In the genomic region with DNA sequence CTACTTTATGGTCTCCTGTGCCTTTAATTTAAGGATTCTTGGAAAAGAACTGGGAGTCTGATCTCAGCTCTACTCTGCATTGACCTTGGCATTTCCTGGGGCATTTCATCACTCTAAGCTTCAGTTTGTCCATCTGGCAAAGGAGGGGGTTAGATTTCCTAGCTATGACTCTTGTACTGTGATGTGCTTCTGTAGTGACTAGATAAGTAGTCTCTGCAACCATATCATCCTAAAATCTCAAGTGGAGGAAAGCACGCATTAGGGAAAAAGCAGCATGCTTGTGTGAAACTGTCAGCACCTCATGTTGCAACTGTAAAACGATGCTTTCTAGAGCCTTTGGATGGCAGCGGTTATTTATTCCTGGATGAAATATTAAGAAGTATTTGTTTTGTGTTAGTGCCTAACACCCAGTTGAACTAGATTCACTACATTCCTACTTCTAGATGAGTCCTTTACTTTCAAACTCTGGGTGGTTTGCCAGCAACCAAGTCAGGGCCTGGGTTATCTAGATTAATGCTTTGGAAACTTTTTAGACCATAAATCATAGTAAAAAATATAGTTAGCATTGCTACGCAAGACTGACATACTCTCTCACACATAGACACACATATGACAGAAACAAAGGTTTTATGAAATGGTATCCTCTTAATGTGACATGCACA, we compare ENCODE assay signal across 1 cellular context.
TF ChIP-seq lines count a peak whose summit lies in the region.

No MANE protein-coding gene starts in this region.

TF ChIP-seq in K562, 482 proteins besides CTCF, POLR2A, EP300 and RAD21 (continued from another document and continues in another):
- TF ChIP-seq HNRNPK (IDR thresholded peaks at IDR 0.05; ENCODE audit: low read depth, low read length, poor library complexity, severe bottlenecking) (no peak), FOXA3 (CRISPR knock-in tag; conservative IDR thresholded peaks at IDR 0.05 in 1 of 2, IDR thresholded peaks at IDR 0.05 in 1 of 2) (no peak), ATF7 (IDR thresholded peaks at IDR 0.05) (peak; percentile 73; the same call in 1 of the 2 replicates), PHB (CRISPR knock-in tag; IDR thresholded peaks at IDR 0.05) (no peak), ZBED1 (IDR thresholded peaks at IDR 0.05) (0 out of 2 replicates have a peak, but pooled peaks have one; percentile 56), SP1 (CRISPR knock-in tag; IDR thresholded peaks at IDR 0.05) (peak; percentile 50; the same call in 1 of the 2 replicates), ZNF239 (CRISPR knock-in tag; IDR thresholded peaks at IDR 0.05) (no peak), ELF4 (CRISPR knock-in tag; IDR thresholded peaks at IDR 0.05) (no peak), TAF1 (IDR thresholded peaks at IDR 0.05; ENCODE audit: control insufficient read depth, extremely low read depth, insufficient read depth, low read length, severe bottlenecking) (no peak), NR1H2 (CRISPR knock-in tag; IDR thresholded peaks at IDR 0.05) (no peak), ZFP36 (IDR thresholded peaks at IDR 0.05; ENCODE audit: low read depth, low read length, partially characterized antibody) (peak; percentile 5), ZKSCAN8 (CRISPR knock-in tag; IDR thresholded peaks at IDR 0.05) (peak; percentile 67; the same call in 1 of the 2 replicates), FOS (IDR thresholded peaks at IDR 0.05; ENCODE audit: extremely low read depth, insufficient read length) (no peak), TEAD1 (CRISPR knock-in tag; IDR thresholded peaks at IDR 0.05) (no peak; a peak in 1 of 4 replicates), CBFA2T2 (conservative IDR thresholded peaks at IDR 0.05) (peak; percentile 90), MTF1 (CRISPR knock-in tag; IDR thresholded peaks at IDR 0.05; ENCODE audit: borderline replicate concordance) (no peak), ETV1 (tag; conservative IDR thresholded peaks at IDR 0.05; ENCODE audit: low read depth) (peak; percentile 63), ZNF408 (CRISPR knock-in tag; IDR thresholded peaks at IDR 0.05; ENCODE audit: low read depth) (no peak), ZNF133 (CRISPR knock-in tag; IDR thresholded peaks at IDR 0.05) (no peak), ZNF584 (CRISPR knock-in tag; IDR thresholded peaks at IDR 0.05; ENCODE audit: low read depth) (no peak), ZNF778 (CRISPR knock-in tag; IDR thresholded peaks at IDR 0.05) (no peak), OTX1 (CRISPR knock-in tag; IDR thresholded peaks at IDR 0.05) (no peak), ZNF232 (CRISPR knock-in tag; IDR thresholded peaks at IDR 0.05) (no peak), SNIP1 (IDR thresholded peaks at IDR 0.05; ENCODE audit: low read depth) (no peak), RBM25 (IDR thresholded peaks at IDR 0.05; ENCODE audit: low read depth, low read length, severe bottlenecking) (no peak), DACH1 (IDR thresholded peaks at IDR 0.05; ENCODE audit: partially characterized antibody) (peak; percentile 72), RCOR1 (IDR thresholded peaks at IDR 0.05; ENCODE audit: borderline replicate concordance in 1 of 2, low read depth in 2 of 2, low read length in 2 of 2) (peak; percentile 69 to 95; a peak in 3 of 4 replicates)
- TF ChIP-seq, protein P1, sequence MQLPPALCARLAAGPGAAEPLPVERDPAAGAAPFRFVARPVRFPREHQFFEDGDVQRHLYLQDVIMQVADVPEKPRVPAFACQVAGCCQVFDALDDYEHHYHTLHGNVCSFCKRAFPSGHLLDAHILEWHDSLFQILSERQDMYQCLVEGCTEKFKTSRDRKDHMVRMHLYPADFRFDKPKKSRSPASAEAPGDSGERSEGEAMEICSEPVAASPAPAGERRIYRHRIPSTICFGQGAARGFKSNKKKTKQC (CRISPR knock-in tag; IDR thresholded peaks at IDR 0.05) = no peak
- TF ChIP-seq, protein P2, sequence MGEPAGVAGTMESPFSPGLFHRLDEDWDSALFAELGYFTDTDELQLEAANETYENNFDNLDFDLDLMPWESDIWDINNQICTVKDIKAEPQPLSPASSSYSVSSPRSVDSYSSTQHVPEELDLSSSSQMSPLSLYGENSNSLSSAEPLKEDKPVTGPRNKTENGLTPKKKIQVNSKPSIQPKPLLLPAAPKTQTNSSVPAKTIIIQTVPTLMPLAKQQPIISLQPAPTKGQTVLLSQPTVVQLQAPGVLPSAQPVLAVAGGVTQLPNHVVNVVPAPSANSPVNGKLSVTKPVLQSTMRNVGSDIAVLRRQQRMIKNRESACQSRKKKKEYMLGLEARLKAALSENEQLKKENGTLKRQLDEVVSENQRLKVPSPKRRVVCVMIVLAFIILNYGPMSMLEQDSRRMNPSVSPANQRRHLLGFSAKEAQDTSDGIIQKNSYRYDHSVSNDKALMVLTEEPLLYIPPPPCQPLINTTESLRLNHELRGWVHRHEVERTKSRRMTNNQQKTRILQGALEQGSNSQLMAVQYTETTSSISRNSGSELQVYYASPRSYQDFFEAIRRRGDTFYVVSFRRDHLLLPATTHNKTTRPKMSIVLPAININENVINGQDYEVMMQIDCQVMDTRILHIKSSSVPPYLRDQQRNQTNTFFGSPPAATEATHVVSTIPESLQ (CRISPR knock-in tag; IDR thresholded peaks at IDR 0.05) = no peak
- TF ChIP-seq, protein P3, sequence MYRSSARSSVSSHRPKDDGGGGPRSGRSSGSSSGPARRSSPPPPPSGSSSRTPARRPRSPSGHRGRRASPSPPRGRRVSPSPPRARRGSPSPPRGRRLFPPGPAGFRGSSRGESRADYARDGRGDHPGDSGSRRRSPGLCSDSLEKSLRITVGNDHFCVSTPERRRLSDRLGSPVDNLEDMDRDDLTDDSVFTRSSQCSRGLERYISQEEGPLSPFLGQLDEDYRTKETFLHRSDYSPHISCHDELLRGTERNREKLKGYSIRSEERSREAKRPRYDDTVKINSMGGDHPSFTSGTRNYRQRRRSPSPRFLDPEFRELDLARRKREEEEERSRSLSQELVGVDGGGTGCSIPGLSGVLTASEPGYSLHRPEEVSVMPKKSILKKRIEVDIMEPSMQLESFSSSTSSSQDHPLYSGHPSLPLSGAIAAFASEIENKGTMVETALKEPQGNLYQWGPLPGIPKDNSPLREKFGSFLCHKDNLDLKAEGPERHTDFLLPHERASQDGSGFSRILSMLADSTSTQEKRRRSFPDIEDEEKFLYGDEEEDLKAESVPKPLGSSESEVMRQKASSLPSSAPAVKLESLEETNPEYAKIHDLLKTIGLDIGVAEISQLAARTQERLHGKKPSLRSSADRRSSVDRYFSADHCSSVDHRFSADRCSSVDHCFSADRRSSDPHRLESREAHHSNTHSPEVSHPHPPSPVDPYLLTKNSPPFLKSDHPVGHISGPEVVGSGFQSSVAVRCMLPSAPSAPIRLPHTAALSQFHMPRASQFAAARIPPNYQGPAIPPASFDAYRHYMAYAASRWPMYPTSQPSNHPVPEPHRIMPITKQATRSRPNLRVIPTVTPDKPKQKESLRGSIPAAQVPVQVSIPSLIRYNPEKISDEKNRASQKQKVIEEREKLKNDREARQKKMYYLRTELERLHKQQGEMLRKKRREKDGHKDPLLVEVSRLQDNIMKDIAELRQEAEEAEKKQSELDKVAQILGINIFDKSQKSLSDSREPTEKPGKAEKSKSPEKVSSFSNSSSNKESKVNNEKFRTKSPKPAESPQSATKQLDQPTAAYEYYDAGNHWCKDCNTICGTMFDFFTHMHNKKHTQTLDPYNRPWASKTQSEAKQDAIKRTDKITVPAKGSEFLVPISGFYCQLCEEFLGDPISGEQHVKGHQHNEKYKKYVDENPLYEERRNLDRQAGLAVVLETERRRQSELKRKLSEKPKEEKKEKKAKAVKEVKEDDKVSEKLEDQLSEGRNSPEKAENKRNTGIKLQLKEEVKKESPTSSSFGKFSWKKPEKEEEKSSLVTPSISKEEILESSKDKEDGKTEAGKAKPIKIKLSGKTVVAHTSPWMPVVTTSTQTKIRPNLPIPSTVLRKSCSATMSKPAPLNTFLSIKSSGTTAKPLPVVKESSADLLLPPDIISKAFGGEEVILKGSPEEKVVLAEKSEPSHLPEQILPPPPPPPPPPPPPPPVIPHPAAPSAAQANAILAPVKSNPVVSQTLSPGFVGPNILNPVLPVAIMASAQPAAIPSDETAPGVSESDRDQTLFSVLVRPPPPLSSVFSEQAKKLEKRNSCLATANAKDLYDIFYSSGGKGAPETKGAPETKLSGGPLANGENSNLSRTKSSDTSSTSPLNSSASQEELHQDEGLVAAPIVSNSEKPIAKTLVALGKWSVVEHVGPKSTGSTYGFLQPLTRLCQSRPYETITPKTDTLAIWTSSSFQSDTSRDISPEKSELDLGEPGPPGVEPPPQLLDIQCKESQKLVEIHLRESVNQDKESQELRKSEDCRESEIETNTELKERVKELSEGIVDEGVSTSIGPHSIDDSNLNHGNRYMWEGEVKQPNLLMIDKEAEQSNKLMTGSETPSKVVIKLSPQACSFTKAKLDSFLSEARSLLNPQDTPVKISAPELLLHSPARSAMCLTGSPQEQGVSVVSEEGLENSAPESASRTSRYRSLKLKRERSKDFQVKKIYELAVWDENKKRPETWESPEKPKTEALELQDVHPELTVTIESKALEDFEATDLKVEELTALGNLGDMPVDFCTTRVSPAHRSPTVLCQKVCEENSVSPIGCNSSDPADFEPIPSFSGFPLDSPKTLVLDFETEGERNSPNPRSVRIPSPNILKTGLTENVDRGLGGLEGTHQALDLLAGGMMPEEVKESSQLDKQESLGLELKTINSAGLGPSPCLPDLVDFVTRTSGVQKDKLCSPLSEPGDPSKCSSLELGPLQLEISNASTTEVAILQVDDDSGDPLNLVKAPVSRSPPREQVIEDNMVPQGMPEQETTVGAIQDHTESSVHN (IDR thresholded peaks at IDR 0.05; ENCODE audit: borderline replicate concordance in 1 of 2, low read depth in 1 of 2) = peak in 1 of 2 experiments; percentile 69; a peak in 2 of 4 replicates
- TF ChIP-seq, protein P4, sequence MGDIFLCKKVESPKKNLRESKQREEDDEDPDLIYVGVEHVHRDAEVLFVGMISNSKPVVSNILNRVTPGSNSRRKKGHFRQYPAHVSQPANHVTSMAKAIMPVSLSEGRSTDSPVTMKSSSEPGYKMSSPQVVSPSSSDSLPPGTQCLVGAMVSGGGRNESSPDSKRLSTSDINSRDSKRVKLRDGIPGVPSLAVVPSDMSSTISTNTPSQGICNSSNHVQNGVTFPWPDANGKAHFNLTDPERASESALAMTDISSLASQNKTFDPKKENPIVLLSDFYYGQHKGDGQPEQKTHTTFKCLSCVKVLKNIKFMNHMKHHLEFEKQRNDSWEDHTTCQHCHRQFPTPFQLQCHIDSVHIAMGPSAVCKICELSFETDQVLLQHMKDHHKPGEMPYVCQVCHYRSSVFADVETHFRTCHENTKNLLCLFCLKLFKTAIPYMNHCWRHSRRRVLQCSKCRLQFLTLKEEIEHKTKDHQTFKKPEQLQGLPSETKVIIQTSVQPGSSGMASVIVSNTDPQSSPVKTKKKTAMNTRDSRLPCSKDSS (IDR thresholded peaks at IDR 0.05; ENCODE audit: low read depth, partially characterized antibody) = no peak
- TF ChIP-seq, protein P5, sequence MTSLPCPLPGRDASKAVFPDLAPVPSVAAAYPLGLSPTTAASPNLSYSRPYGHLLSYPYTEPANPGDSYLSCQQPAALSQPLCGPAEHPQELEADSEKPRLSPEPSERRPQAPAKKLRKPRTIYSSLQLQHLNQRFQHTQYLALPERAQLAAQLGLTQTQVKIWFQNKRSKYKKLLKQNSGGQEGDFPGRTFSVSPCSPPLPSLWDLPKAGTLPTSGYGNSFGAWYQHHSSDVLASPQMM (CRISPR knock-in tag; IDR thresholded peaks at IDR 0.05) = no peak
- TF ChIP-seq, protein P6, sequence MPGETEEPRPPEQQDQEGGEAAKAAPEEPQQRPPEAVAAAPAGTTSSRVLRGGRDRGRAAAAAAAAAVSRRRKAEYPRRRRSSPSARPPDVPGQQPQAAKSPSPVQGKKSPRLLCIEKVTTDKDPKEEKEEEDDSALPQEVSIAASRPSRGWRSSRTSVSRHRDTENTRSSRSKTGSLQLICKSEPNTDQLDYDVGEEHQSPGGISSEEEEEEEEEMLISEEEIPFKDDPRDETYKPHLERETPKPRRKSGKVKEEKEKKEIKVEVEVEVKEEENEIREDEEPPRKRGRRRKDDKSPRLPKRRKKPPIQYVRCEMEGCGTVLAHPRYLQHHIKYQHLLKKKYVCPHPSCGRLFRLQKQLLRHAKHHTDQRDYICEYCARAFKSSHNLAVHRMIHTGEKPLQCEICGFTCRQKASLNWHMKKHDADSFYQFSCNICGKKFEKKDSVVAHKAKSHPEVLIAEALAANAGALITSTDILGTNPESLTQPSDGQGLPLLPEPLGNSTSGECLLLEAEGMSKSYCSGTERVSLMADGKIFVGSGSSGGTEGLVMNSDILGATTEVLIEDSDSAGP (CRISPR knock-in tag; IDR thresholded peaks at IDR 0.05) = no peak
